Comparison of ENCODE assay signal across 32 cellular contexts in the genomic region with DNA sequence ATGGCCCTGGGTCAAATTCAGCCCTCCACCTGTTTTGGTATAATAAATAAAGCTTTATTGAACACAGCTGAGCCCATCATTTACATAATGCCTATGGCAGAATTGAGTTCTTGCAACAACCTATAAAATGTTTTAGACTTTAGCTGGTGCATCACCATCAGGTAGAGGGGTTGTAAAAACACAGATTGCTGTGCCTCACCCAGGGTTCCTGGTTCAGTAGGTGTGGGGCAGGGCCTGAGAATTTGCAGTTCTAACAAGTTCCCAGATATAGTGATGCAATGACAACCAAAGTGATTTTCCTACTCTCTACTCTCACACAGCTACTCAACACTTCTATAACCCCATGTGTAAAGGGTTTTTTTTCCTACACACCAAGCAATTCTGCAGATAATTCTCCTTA.
"Had no signal": no experiment of that assay in that cellular context is flagged by ENCODE, and none has a peak within 500 bp of the region (broad histone marks: within the 10 kb centered on the region; RNA-seq: fewer than 3 reads in every experiment).

No MANE protein-coding gene starts in this region.

- ATAC-seq: activated CD8-positive, alpha-beta memory T cell treated with anti-CD3 and anti-CD28 coated beads, Interleukin-2, amount 10 ng/mL, durations not matched to agents 7 days and 5 days; activated CD8-positive, alpha-beta T cell treated with anti-CD3 and anti-CD28 coated beads for 36 hours; activated naive CD8-positive, alpha-beta T cell treated with anti-CD3 and anti-CD28 coated beads, Interleukin-2, amount 50 U/mL, for 24 hours; body of pancreas; foreskin keratinocyte; gastrocnemius medialis; heart left ventricle; T-helper 17 cell; WTC11 had no signal

- DNase-seq: activated CD4-positive, alpha-beta T cell treated with anti-CD3 and anti-CD28 coated beads for 48 hours; activated CD4-positive, alpha-beta T cell treated with anti-CD3 and anti-CD28 coated beads, Interleukin-2, amount 50 U/mL, for 1 hour; activated CD4-positive, alpha-beta T cell treated with anti-CD3 and anti-CD28 coated beads, Interleukin-2, amount 50 U/mL, for 48 hours; activated CD8-positive, alpha-beta memory T cell treated with anti-CD3 and anti-CD28 coated beads, Interleukin-2, amount 10 ng/mL, durations not matched to agents 7 days and 5 days; activated CD8-positive, alpha-beta memory T cell treated with anti-CD3 and anti-CD28 coated beads, Interleukin-2, amount 50 U/mL, for 4 hours; activated CD8-positive, alpha-beta T cell treated with anti-CD3 and anti-CD28 coated beads for 36 hours; activated effector memory CD4-positive, alpha-beta T cell treated with anti-CD3 and anti-CD28 coated beads, Interleukin-2, amount 50 U/mL, for 16 hours; activated naive CD4-positive, alpha-beta T cell treated with anti-CD3 and anti-CD28 coated beads for 36 hours; activated naive CD8-positive, alpha-beta T cell treated with anti-CD3 and anti-CD28 coated beads for 36 hours; activated naive CD8-positive, alpha-beta T cell treated with anti-CD3 and anti-CD28 coated beads, Interleukin-2, amount 50 U/mL, for 24 hours; activated T-cell treated with anti-CD3 and anti-CD28 coated beads, Interleukin-2, amount 50 U/mL, for 1 hour; activated T-cell treated with anti-CD3 and anti-CD28 coated beads, Interleukin-2, amount 50 U/mL, for 48 hours; adrenal gland; amygdala; aorta; body of pancreas; caudate nucleus; cortex of kidney; effector CD8-positive, alpha-beta T cell; erythroblast; foreskin keratinocyte; gastrocnemius medialis; glutamatergic neuron; heart left ventricle; T-helper 1 cell; T-helper 17 cell; T1000 had no signal

- H3K4me1 Mint-ChIP-seq: activated CD8-positive, alpha-beta memory T cell treated with anti-CD3 and anti-CD28 coated beads, Interleukin-2, amount 10 ng/mL, durations not matched to agents 7 days and 5 days; activated naive CD4-positive, alpha-beta T cell treated with anti-CD3 and anti-CD28 coated beads, Interleukin-2, amount 50 U/mL, for 24 hours; activated naive CD8-positive, alpha-beta T cell treated with anti-CD3 and anti-CD28 coated beads for 36 hours; activated naive CD8-positive, alpha-beta T cell treated with anti-CD3 and anti-CD28 coated beads, Interleukin-2, amount 50 U/mL, for 24 hours; WTC11 had no signal

- H3K9me3 Mint-ChIP-seq: activated CD8-positive, alpha-beta T cell treated with anti-CD3 and anti-CD28 coated beads for 36 hours; activated naive CD4-positive, alpha-beta T cell treated with anti-CD3 and anti-CD28 coated beads for 36 hours; activated naive CD4-positive, alpha-beta T cell treated with anti-CD3 and anti-CD28 coated beads, Interleukin-2, amount 50 U/mL, for 24 hours; activated naive CD8-positive, alpha-beta T cell treated with anti-CD3 and anti-CD28 coated beads for 36 hours; activated naive CD8-positive, alpha-beta T cell treated with anti-CD3 and anti-CD28 coated beads, Interleukin-2, amount 50 U/mL, for 24 hours; activated T-helper 2 cell treated with anti-CD3 and anti-CD28 coated beads, Interferon-gamma antibody, Interleukin-2, Interleukin-4, amounts not matched to agents 10 μg/mL and 5 μg/mL and 100 μg/mL, durations not matched to agents 14 hours and 24 hours and 36 hours; T-helper 2 cell treated with Interferon-gamma antibody and Interleukin-4, amounts not matched to agents 5 μg/mL and 100 μg/mL, for 36 hours had no signal

- H3K36me3 Mint-ChIP-seq: activated CD8-positive, alpha-beta memory T cell treated with anti-CD3 and anti-CD28 coated beads, Interleukin-2, amount 10 ng/mL, durations not matched to agents 7 days and 5 days; activated naive CD4-positive, alpha-beta T cell treated with anti-CD3 and anti-CD28 coated beads, Interleukin-2, amount 50 U/mL, for 24 hours; activated naive CD8-positive, alpha-beta T cell treated with anti-CD3 and anti-CD28 coated beads for 36 hours; WTC11 had no signal

- H3K4me3 Mint-ChIP-seq: activated CD8-positive, alpha-beta memory T cell treated with anti-CD3 and anti-CD28 coated beads, Interleukin-2, amount 10 ng/mL, durations not matched to agents 7 days and 5 days; activated CD8-positive, alpha-beta T cell treated with anti-CD3 and anti-CD28 coated beads for 36 hours; activated naive CD4-positive, alpha-beta T cell treated with anti-CD3 and anti-CD28 coated beads for 36 hours; activated naive CD4-positive, alpha-beta T cell treated with anti-CD3 and anti-CD28 coated beads, Interleukin-2, amount 50 U/mL, for 24 hours; activated naive CD8-positive, alpha-beta T cell treated with anti-CD3 and anti-CD28 coated beads for 36 hours; activated naive CD8-positive, alpha-beta T cell treated with anti-CD3 and anti-CD28 coated beads, Interleukin-2, amount 50 U/mL, for 24 hours; activated T-helper 1 cell treated with anti-CD3 and anti-CD28 coated beads, Interleukin-12 subunit alpha, Interleukin-12 subunit beta, Interleukin-2, Interleukin-4 antibody, amounts not matched to agents 30 ng/mL and 10 ng/mL and 1 ng/mL, durations not matched to agents 14 hours and 24 hours and 36 hours; T-helper 17 cell; T-helper 2 cell treated with Interferon-gamma antibody and Interleukin-4, amounts not matched to agents 5 μg/mL and 100 μg/mL, for 36 hours; WTC11 had no signal

- H3K27me3 Mint-ChIP-seq: activated CD8-positive, alpha-beta memory T cell treated with anti-CD3 and anti-CD28 coated beads, Interleukin-2, amount 10 ng/mL, durations not matched to agents 7 days and 5 days; activated CD8-positive, alpha-beta T cell treated with anti-CD3 and anti-CD28 coated beads for 36 hours; activated naive CD4-positive, alpha-beta T cell treated with anti-CD3 and anti-CD28 coated beads, Interleukin-2, amount 50 U/mL, for 24 hours; activated naive CD8-positive, alpha-beta T cell treated with anti-CD3 and anti-CD28 coated beads for 36 hours; activated naive CD8-positive, alpha-beta T cell treated with anti-CD3 and anti-CD28 coated beads, Interleukin-2, amount 50 U/mL, for 24 hours; T-helper 17 cell had no signal

- H3K27ac Mint-ChIP-seq: activated CD8-positive, alpha-beta memory T cell treated with anti-CD3 and anti-CD28 coated beads, Interleukin-2, amount 10 ng/mL, durations not matched to agents 7 days and 5 days; activated CD8-positive, alpha-beta T cell treated with anti-CD3 and anti-CD28 coated beads for 36 hours; activated naive CD4-positive, alpha-beta T cell treated with anti-CD3 and anti-CD28 coated beads for 36 hours; activated naive CD4-positive, alpha-beta T cell treated with anti-CD3 and anti-CD28 coated beads, Interleukin-2, amount 50 U/mL, for 24 hours; activated naive CD8-positive, alpha-beta T cell treated with anti-CD3 and anti-CD28 coated beads for 36 hours; activated naive CD8-positive, alpha-beta T cell treated with anti-CD3 and anti-CD28 coated beads, Interleukin-2, amount 50 U/mL, for 24 hours; activated T-helper 1 cell treated with anti-CD3 and anti-CD28 coated beads, Interleukin-12 subunit alpha, Interleukin-12 subunit beta, Interleukin-2, Interleukin-4 antibody, amounts not matched to agents 30 ng/mL and 10 ng/mL and 1 ng/mL, durations not matched to agents 14 hours and 24 hours and 36 hours; activated T-helper 2 cell treated with anti-CD3 and anti-CD28 coated beads, Interferon-gamma antibody, Interleukin-2, Interleukin-4, amounts not matched to agents 10 μg/mL and 5 μg/mL and 100 μg/mL, durations not matched to agents 14 hours and 24 hours and 36 hours; T-helper 17 cell; T-helper 2 cell treated with Interferon-gamma antibody and Interleukin-4, amounts not matched to agents 5 μg/mL and 100 μg/mL, for 36 hours; WTC11 had no signal
